In genomic region chr12:124549629-124550028, GRCh38 we compare ENCODE assay signal across 11 cellular contexts. TPM values are rescaled to one million over a fixed set of nuclear protein-coding genes. Genes with fewer than 3 reads are reported as not detected.
DNase-seq lines count a peak whose midpoint lies in the region; ATAC-seq and TF ChIP-seq lines count a peak whose summit lies in the region.
"Had no signal": no experiment of that assay in that cellular context is flagged by ENCODE, and none has a peak within 500 bp of the region (broad histone marks: within the 10 kb centered on the region; RNA-seq: fewer than 3 reads in every experiment).

No MANE protein-coding gene starts in this region.

- H3K36me3 ChIP-seq in RWPE2 (ENCODE audit: low read depth), result peaks cover 14% of the 10 kb centered on the region; the same call in 1 of the 2 replicates

- ATAC-seq in RWPE2 (ENCODE audit: low read depth), result no peak
- ATAC-seq: natural killer cell treated with Interleukin-12 subunit alpha and Interleukin-12 subunit beta and Interleukin-15 and Interleukin-18, amount 100 ng/mL, for 72 hours; stimulated activated naive CD8-positive, alpha-beta T cell treated with anti-CD3 and anti-CD28 coated beads, Interleukin-15, Interleukin-2, amounts not matched to agents 100 U/mL and 50 U/mL, for 24 hours had no signal

- peak overlapping the region; percentile 53 for H3K27ac ChIP-seq in RWPE2 (ENCODE audit: poor library complexity, severe bottlenecking)

- DNase-seq in A172 (ENCODE audit: low spot score) (peak; percentile 27), RWPE2 (ENCODE audit: low spot score) (no peak), fibroblast of villous mesenchyme (ENCODE audit: low read depth) (peak; percentile 69), retinal pigment epithelial cell (ENCODE audit: low read depth) (no peak), cerebellar nuclear complex (lab: John Stamatoyannopoulos, UW) (no peak), AG08395 (ENCODE audit: low spot score) (no peak), T-helper 2 cell (no peak), COLO829 (ENCODE audit: low spot score) (no peak)
- DNase-seq: activated T-cell treated with anti-CD3 and anti-CD28 coated beads for 4 hours; stimulated activated naive CD8-positive, alpha-beta T cell treated with anti-CD3 and anti-CD28 coated beads, Interleukin-15, Interleukin-2, amounts not matched to agents 100 U/mL and 50 U/mL, for 24 hours had no signal

- no peaks in the 10 kb centered on the region for H3K27me3 ChIP-seq in RWPE2 (ENCODE audit: insufficient read depth, poor library complexity, severe bottlenecking)

- TF ChIP-seq CTCF in RWPE2 (IDR thresholded peaks at IDR 0.05; ENCODE audit: poor library complexity, severe bottlenecking) (no peak), fibroblast of villous mesenchyme (IDR thresholded peaks at IDR 0.05; ENCODE audit: insufficient read depth, low read depth, low read length) (no peak), retinal pigment epithelial cell (conservative IDR thresholded peaks at IDR 0.05; ENCODE audit: low read depth, low read length) (no peak)

- no peaks in the 10 kb centered on the region for H3K9me3 ChIP-seq in RWPE2 (ENCODE audit: severe bottlenecking)

- H3K4me1 ChIP-seq in RWPE2 (ENCODE audit: insufficient read depth, poor library complexity, severe bottlenecking), result peaks cover 35% of the 10 kb centered on the region

- H3K4me3 ChIP-seq in RWPE2 (ENCODE audit: severe bottlenecking) (no peak overlapping the region), fibroblast of villous mesenchyme (ENCODE audit: low read depth, low read length) (peak overlapping the region; percentile 9), retinal pigment epithelial cell (ENCODE audit: low read length) (peak overlapping the region; percentile 8)

RNA-seq across cellular contexts. Expression of gene NCOR2, which starts 17.8 kb away (rescaled TPM):
- 32.9 and 33.3 TPM in 2 replicates for total RNA-seq in A172 (2014; rRNA removed; shearing (Covaris generic))
- total RNA-seq in fibroblast of villous mesenchyme, result 77.3 and 86.8 TPM in 2 replicates

Comparison
In these comparisons a context has a peak if more than half of its experiments do, and no peak if none do; other contexts are left out.
1. DNase-seq: peak in A172 (single experiment) and fibroblast of villous mesenchyme (single experiment); none in RWPE2 (single experiment), retinal pigment epithelial cell (single experiment), cerebellar nuclear complex (0 of 2), AG08395 (single experiment), T-helper 2 cell (0 of 5) and COLO829 (single experiment).